16 cellular contexts compared by ENCODE assay signal in the genomic region with DNA sequence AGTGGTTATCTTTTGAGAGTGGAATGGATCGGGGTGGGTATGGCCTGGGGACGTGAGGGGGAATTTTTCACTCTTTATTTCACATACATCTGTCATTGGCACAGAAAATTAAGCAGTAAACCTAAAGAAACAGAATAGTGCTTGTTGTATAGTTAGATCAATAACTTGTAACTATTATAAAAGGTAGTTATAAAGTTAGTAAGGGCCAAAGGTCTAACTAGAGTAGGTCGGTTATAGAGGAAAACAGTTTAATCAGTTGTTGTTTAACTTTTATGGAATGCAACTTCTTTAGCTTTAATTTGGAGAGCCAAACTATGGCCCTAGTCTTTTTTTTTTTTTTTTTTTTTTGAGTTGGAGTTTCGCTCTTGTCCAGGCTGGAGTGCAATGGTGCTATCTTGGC.
A peak's percentile ranks its signal among the peaks of the same experiment; 100 is the strongest.
DNase-seq lines count a peak whose midpoint lies in the region; TF ChIP-seq lines count a peak whose summit lies in the region.
"Had no signal": no experiment of that assay in that cellular context is flagged by ENCODE, and none has a peak within 500 bp of the region (broad histone marks: within the 10 kb centered on the region; RNA-seq: fewer than 3 reads in every experiment).

No MANE protein-coding gene starts in this region.

- CTCF ChIA-PET in MCF 10A (lab: Yijun Ruan, JAX), result interaction anchor here (0.7 to 16.1 kb wide), 4 partner anchors 87 to 235 kb away, joined by 3 to 235 read pairs (median 4); no protein-coding TSS in a partner anchor
- CTCF ChIA-PET in mammary epithelial cell (lab: Charles Lee; ENCODE audit: low non-redundant PET), result no interaction called here

- in situ Hi-C loops in mammary epithelial cell (cut with MboI; ENCODE audit: low sequenced_read_pairs in 2 of 2), result no loop called here

- peaks cover 21% of the 10 kb centered on the region for H3K4me1 Mint-ChIP-seq in MCF 10A (ENCODE audit: insufficient read depth, unreplicated experiment)
- H3K4me1 Mint-ChIP-seq in T-helper 2 cell treated with Interferon-gamma antibody and Interleukin-4, amounts not matched to agents 5 μg/mL and 100 μg/mL, for 36 hours (ENCODE audit: low read depth), result peaks cover 16% of the 10 kb centered on the region

- no peak for DNase-seq in MCF 10A (ENCODE audit: unreplicated experiment)
- DNase-seq in mammary epithelial cell, result no peak
- no peak for DNase-seq in hepatocyte (ENCODE audit: low spot score)
- DNase-seq in NCI-H2227 treated with DMSO at 0.1 percent for 48 hours (lab: John Stamatoyannopoulos, UW), result no peak
- no peak for DNase-seq in tibial nerve (ENCODE audit: low spot score in 2 of 2)
- no peak for DNase-seq in stimulated activated CD4-positive, alpha-beta T cell treated with anti-CD3 and anti-CD28 coated beads, Interleukin-2, amount 100 ng/mL, for 48 hours
- no peak for DNase-seq in T-helper 2 cell treated with Interferon-gamma antibody and Interleukin-4, amounts not matched to agents 5 μg/mL and 100 μg/mL, for 36 hours (ENCODE audit: low spot score)
- DNase-seq: CD8-positive, alpha-beta T cell; DMS79 treated with DMSO at 0.1 percent for 48 hours; HFFc6; NCI-H187; SJCRH30 had no signal

- 91% methylated on average over 3 of the region's 4 CpGs for WGBS in mammary epithelial cell (ENCODE audit: low coverage, missing lambda C conversion rate)
- 63% methylated on average over 4 of the region's 4 CpGs for WGBS in hepatocyte (ENCODE audit: low lambda C conversion rate, missing lambda C conversion rate)
- WGBS in tibial nerve, 2 donors, result 78 to 83% methylated on average over 4 of the region's 4 CpGs

- H3K27ac Mint-ChIP-seq in MCF 10A (ENCODE audit: low read depth, unreplicated experiment), result peak overlapping the region; percentile 32
- no peak overlapping the region for H3K27ac Mint-ChIP-seq in T-helper 2 cell treated with Interferon-gamma antibody and Interleukin-4, amounts not matched to agents 5 μg/mL and 100 μg/mL, for 36 hours
- H3K27ac Mint-ChIP-seq: CD8-positive, alpha-beta T cell had no signal

- no peak for TF ChIP-seq CTCF in MCF 10A (IDR thresholded peaks at IDR 0.05; ENCODE audit: unreplicated experiment)
- no peak for TF ChIP-seq CTCF in mammary epithelial cell (conservative IDR thresholded peaks at IDR 0.05 in 1 of 2, IDR thresholded peaks at IDR 0.05 in 1 of 2; ENCODE audit: extremely low read depth in 1 of 2, insufficient read depth in 1 of 2, low read depth in 1 of 2, low read length in 2 of 2)
- no peak for TF ChIP-seq CTCF in hepatocyte (IDR thresholded peaks at IDR 0.05; ENCODE audit: poor library complexity)
- TF ChIP-seq CTCF in tibial nerve (IDR thresholded peaks at IDR 0.05), result no peak

- H3K9me2 ChIP-seq in hepatocyte (replicated peaks; ENCODE audit: insufficient read depth), result no peaks in the 10 kb centered on the region

- H3K27ac ChIP-seq in mammary epithelial cell (ENCODE audit: insufficient read depth, low read depth, low read length), result no peak overlapping the region
- peak overlapping the region; percentile 78 for H3K27ac ChIP-seq in hepatocyte
- H3K27ac ChIP-seq in mucosa of rectum (ENCODE audit: low read depth in 2 of 2, low read length in 2 of 2), result peak overlapping the region; percentile 77 to 78
- peak overlapping the region in 2 of 4 donors; percentile 60 to 74 for H3K27ac ChIP-seq in tibial nerve
- H3K27ac ChIP-seq: 22Rv1, RWPE1, SJCRH30 had no signal

- no peak overlapping the region for H3K4me3 ChIP-seq in mammary epithelial cell (replicated peaks in 1 of 3; ENCODE audit: insufficient read depth in 1 of 3, low read depth in 2 of 3, low read length in 3 of 3)
- H3K4me3 ChIP-seq in hepatocyte, result no peak overlapping the region
- peak overlapping the region; percentile 21 to 66 for H3K4me3 ChIP-seq in mucosa of rectum (ENCODE audit: low read length in 2 of 2)
- H3K4me3 ChIP-seq in tibial nerve, result no peak overlapping the region
- H3K4me3 ChIP-seq: SJCRH30 had no signal

- POLR2A ChIA-PET in MCF 10A (lab: Yijun Ruan, JAX), result interaction anchor here (0.8 to 1.1 kb wide), 2 partner anchors 77 to 98 kb away, joined by 3 read pairs; no protein-coding TSS in a partner anchor

- H3K4me1 ChIP-seq in mammary epithelial cell (ENCODE audit: insufficient read depth, low read length) (peaks cover 19% of the 10 kb centered on the region), hepatocyte (ENCODE audit: insufficient read depth) (peaks cover 14% of the 10 kb centered on the region), mucosa of rectum (ENCODE audit: control insufficient read depth in 2 of 2, insufficient read depth in 2 of 2, low read length in 2 of 2) (peaks cover 31 to 51% of the 10 kb centered on the region in 2 donors), tibial nerve (peaks cover 0 to 57% (median 17%) of the 10 kb centered on the region in 4 donors)

- H3K4me2 ChIP-seq in mammary epithelial cell (ENCODE audit: insufficient read depth, low read depth, low read length) (no peak overlapping the region), hepatocyte (peak overlapping the region; percentile 43)

- no peak overlapping the region for H3K4me3 Mint-ChIP-seq in MCF 10A (ENCODE audit: unreplicated experiment)
- no peak overlapping the region for H3K4me3 Mint-ChIP-seq in T-helper 2 cell treated with Interferon-gamma antibody and Interleukin-4, amounts not matched to agents 5 μg/mL and 100 μg/mL, for 36 hours
- H3K4me3 Mint-ChIP-seq: CD8-positive, alpha-beta T cell; HFFc6 had no signal

- H3K36me3 ChIP-seq in mammary epithelial cell (ENCODE audit: insufficient read depth, low read length) (no peaks in the 10 kb centered on the region), hepatocyte (replicated peaks; ENCODE audit: insufficient read depth, low read depth) (no peaks in the 10 kb centered on the region), mucosa of rectum (ENCODE audit: control insufficient read depth in 2 of 2, insufficient read depth in 2 of 2, low read length in 2 of 2) (no peaks in the 10 kb centered on the region), tibial nerve (no peaks in the 10 kb centered on the region)
- H3K36me3 ChIP-seq: BE2C, SJCRH30 had no signal

- no peak for TF ChIP-seq EP300 in tibial nerve (IDR thresholded peaks at IDR 0.05)

- intact Hi-C loops in MCF 10A (cut with micrococcal nuclease) (no loop called here), mammary epithelial cell (cut with micrococcal nuclease) (no loop called here)

- H3K9ac ChIP-seq in mammary epithelial cell (ENCODE audit: insufficient read depth, low read length), result no peak overlapping the region
- H3K9ac ChIP-seq in mucosa of rectum (ENCODE audit: low read depth in 1 of 2, low read length in 2 of 2), result no peak overlapping the region

- dilution Hi-C loops in mammary epithelial cell (cut with HindIII; ENCODE audit: low sequenced_read_pairs), result no loop called here

- no peaks in the 10 kb centered on the region for H3K9me3 Mint-ChIP-seq in MCF 10A (ENCODE audit: unreplicated experiment)
- H3K9me3 Mint-ChIP-seq in T-helper 2 cell treated with Interferon-gamma antibody and Interleukin-4, amounts not matched to agents 5 μg/mL and 100 μg/mL, for 36 hours, result no peaks in the 10 kb centered on the region
- H3K9me3 Mint-ChIP-seq: CD8-positive, alpha-beta T cell; HFFc6 had no signal

- H4K20me1 ChIP-seq in mammary epithelial cell (ENCODE audit: insufficient read depth, low read length) (no peaks in the 10 kb centered on the region), hepatocyte (ENCODE audit: insufficient read depth, poor library complexity, severe bottlenecking) (no peaks in the 10 kb centered on the region)

- BruUV-seq in MCF 10A (replicated peaks; lab: Mats Ljungman, UMichigan), result no TSS peak
- no TSS peak for BruUV-seq in mammary epithelial cell (replicated peaks; lab: Mats Ljungman, UMichigan)

- H3K9me3 ChIP-seq in mammary epithelial cell (replicated peaks; ENCODE audit: insufficient read depth, low read length) (no peaks in the 10 kb centered on the region), hepatocyte (ENCODE audit: low read depth) (no peaks in the 10 kb centered on the region), mucosa of rectum (ENCODE audit: control insufficient read depth in 2 of 2, low read length in 2 of 2) (no peaks in the 10 kb centered on the region), tibial nerve (no peaks in the 10 kb centered on the region)
- H3K9me3 ChIP-seq: BE2C had no signal

- H3K27me3 ChIP-seq in mammary epithelial cell (ENCODE audit: insufficient read depth, low read length) (no peaks in the 10 kb centered on the region), hepatocyte (no peaks in the 10 kb centered on the region), mucosa of rectum (ENCODE audit: control insufficient read depth in 2 of 2, insufficient read depth in 2 of 2, low read length in 2 of 2) (no peaks in the 10 kb centered on the region), tibial nerve (no peaks in the 10 kb centered on the region)
- H3K27me3 ChIP-seq: BE2C, SJCRH30 had no signal

- no peak for TF ChIP-seq POLR2A in tibial nerve (IDR thresholded peaks at IDR 0.05)

- H2AFZ ChIP-seq in mammary epithelial cell (ENCODE audit: low read depth, low read length) (no peak overlapping the region), hepatocyte (no peak overlapping the region)

- H3K27me3 Mint-ChIP-seq in MCF 10A (ENCODE audit: insufficient read depth, unreplicated experiment), result no peaks in the 10 kb centered on the region
- H3K27me3 Mint-ChIP-seq in T-helper 2 cell treated with Interferon-gamma antibody and Interleukin-4, amounts not matched to agents 5 μg/mL and 100 μg/mL, for 36 hours (ENCODE audit: low read depth), result no peaks in the 10 kb centered on the region

- peaks cover 6% of the 10 kb centered on the region for H3K36me3 Mint-ChIP-seq in MCF 10A (ENCODE audit: insufficient read depth, unreplicated experiment)
- H3K36me3 Mint-ChIP-seq in T-helper 2 cell treated with Interferon-gamma antibody and Interleukin-4, amounts not matched to agents 5 μg/mL and 100 μg/mL, for 36 hours (ENCODE audit: low read depth), result no peaks in the 10 kb centered on the region
- H3K36me3 Mint-ChIP-seq: CD8-positive, alpha-beta T cell had no signal

- H3K79me2 ChIP-seq in mammary epithelial cell (ENCODE audit: insufficient read depth, low read length) (peaks cover 66% of the 10 kb centered on the region), hepatocyte (peaks cover 85% of the 10 kb centered on the region)

Comparison
In these comparisons a context has a peak if more than half of its experiments do, and no peak if none do; other contexts are left out.
1. H3K4me3 ChIP-seq: peak in mucosa of rectum (2 of 2); none in mammary epithelial cell (0 of 3), hepatocyte (single experiment) and tibial nerve (0 of 4).